ENCODE assay signal across 31 cellular contexts in genomic region chr2:33409417-33409955, GRCh38.
"Had no signal": no experiment of that assay in that cellular context is flagged by ENCODE, and none has a peak within 500 bp of the region (broad histone marks: within the 10 kb centered on the region; RNA-seq: fewer than 3 reads in every experiment).

No MANE protein-coding gene starts in this region.

- DNase-seq: activated CD4-positive, alpha-beta memory T cell treated with anti-CD3 and anti-CD28 coated beads for 36 hours; activated CD4-positive, CD25-positive, alpha-beta regulatory T cell treated with anti-CD3 and anti-CD28 coated beads, Interleukin-2, amount 50 U/mL, for 72 hours; activated CD8-positive, alpha-beta memory T cell treated with anti-CD3 and anti-CD28 coated beads, Interleukin-2, amount 50 U/mL, for 4 hours; activated gamma-delta T cell; activated naive CD4-positive, alpha-beta T cell treated with anti-CD3 and anti-CD28 coated beads, Interleukin-2, amount 50 U/mL, for 16 hours; activated T-cell treated with anti-CD3 and anti-CD28 coated beads, Interleukin-2, amount 50 U/mL, for 1 hour; amygdala; cerebellar nuclear complex; dorsolateral prefrontal cortex; effector memory CD4-positive, alpha-beta T cell; erythroblast; islet precursor cell; left cardiac atrium; left ventricle myocardium superior; nephron progenitor cell; ovary; right lobe of liver; stimulated activated CD4-positive, alpha-beta T cell treated with anti-CD3 and anti-CD28 coated beads, Interleukin-4, amount 100 ng/mL, for 24 hours; stimulated activated naive CD8-positive, alpha-beta T cell treated with anti-CD3 and anti-CD28 coated beads, Interleukin-15, amount 100 ng/mL, for 72 hours; substantia nigra; T-helper 17 cell; upper lobe of left lung had no signal

- H3K36me3 ChIP-seq: gastroesophageal sphincter, neutrophil, ovary, right lobe of liver, upper lobe of left lung, vagina had no signal

- H3K9me3 ChIP-seq: neutrophil, ovary, right lobe of liver, upper lobe of left lung, vagina had no signal

- H3K27me3 Mint-ChIP-seq: progenitor cell of endocrine pancreas; stimulated activated naive CD8-positive, alpha-beta T cell treated with anti-CD3 and anti-CD28 coated beads, Interleukin-15, amount 100 ng/mL, for 72 hours had no signal

- H3K36me3 Mint-ChIP-seq: activated CD4-positive, alpha-beta memory T cell treated with anti-CD3 and anti-CD28 coated beads for 36 hours; stimulated activated effector memory CD8-positive, alpha-beta T cell treated with anti-CD3 and anti-CD28 coated beads, Interleukin-12 subunit alpha, Interleukin-12 subunit beta, amount 100 ng/mL, for 72 hours had no signal

- H3K4me1 Mint-ChIP-seq: activated CD4-positive, alpha-beta T cell treated with anti-CD3 and anti-CD28 coated beads, Interleukin-2, amount 10 ng/mL, durations not matched to agents 24 days and 14 days; stimulated activated effector memory CD8-positive, alpha-beta T cell treated with anti-CD3 and anti-CD28 coated beads, Interleukin-12 subunit alpha, Interleukin-12 subunit beta, amount 100 ng/mL, for 72 hours; stimulated activated naive CD8-positive, alpha-beta T cell treated with anti-CD3 and anti-CD28 coated beads, Interleukin-15, amount 100 ng/mL, for 72 hours; T-helper 17 cell had no signal

- H3K4me3 ChIP-seq: coronary artery, dorsolateral prefrontal cortex, gastroesophageal sphincter, hepatocyte, ovary, right lobe of liver, skin epidermis, upper lobe of left lung, vagina had no signal

- H3K27me3 ChIP-seq: dorsolateral prefrontal cortex, gastroesophageal sphincter, hepatocyte, neutrophil, ovary, right lobe of liver, upper lobe of left lung, vagina had no signal

- H3K27ac ChIP-seq: coronary artery, dorsolateral prefrontal cortex, gastroesophageal sphincter, hepatocyte, neutrophil, ovary, right lobe of liver, skin epidermis, upper lobe of left lung, vagina had no signal

- H3K4me3 Mint-ChIP-seq: activated CD4-positive, alpha-beta memory T cell treated with anti-CD3 and anti-CD28 coated beads for 36 hours; activated CD4-positive, alpha-beta T cell treated with anti-CD3 and anti-CD28 coated beads, Interleukin-2, amount 10 ng/mL, durations not matched to agents 24 days and 14 days; nephron progenitor cell; stimulated activated effector memory CD8-positive, alpha-beta T cell treated with anti-CD3 and anti-CD28 coated beads, Interleukin-12 subunit alpha, Interleukin-12 subunit beta, amount 100 ng/mL, for 72 hours; stimulated activated naive CD8-positive, alpha-beta T cell treated with anti-CD3 and anti-CD28 coated beads, Interleukin-15, amount 100 ng/mL, for 72 hours; T-helper 17 cell had no signal

- H3K9me3 Mint-ChIP-seq: activated CD4-positive, alpha-beta T cell treated with anti-CD3 and anti-CD28 coated beads, Interleukin-2, amount 10 ng/mL, durations not matched to agents 24 days and 14 days; stimulated activated effector memory CD8-positive, alpha-beta T cell treated with anti-CD3 and anti-CD28 coated beads, Interleukin-12 subunit alpha, Interleukin-12 subunit beta, amount 100 ng/mL, for 72 hours had no signal

- H3K27ac Mint-ChIP-seq: activated CD4-positive, alpha-beta memory T cell treated with anti-CD3 and anti-CD28 coated beads for 36 hours; activated CD4-positive, alpha-beta T cell treated with anti-CD3 and anti-CD28 coated beads, Interleukin-2, amount 10 ng/mL, durations not matched to agents 24 days and 14 days; nephron progenitor cell; progenitor cell of endocrine pancreas; stimulated activated effector memory CD8-positive, alpha-beta T cell treated with anti-CD3 and anti-CD28 coated beads, Interleukin-12 subunit alpha, Interleukin-12 subunit beta, amount 100 ng/mL, for 72 hours; stimulated activated naive CD8-positive, alpha-beta T cell treated with anti-CD3 and anti-CD28 coated beads, Interleukin-15, amount 100 ng/mL, for 72 hours; T-helper 17 cell had no signal

- ATAC-seq: gastroesophageal sphincter; left cardiac atrium; left ventricle myocardium superior; right lobe of liver; stimulated activated effector memory CD8-positive, alpha-beta T cell treated with anti-CD3 and anti-CD28 coated beads, Interleukin-12 subunit alpha, Interleukin-12 subunit beta, amount 100 ng/mL, for 72 hours; stimulated activated naive CD8-positive, alpha-beta T cell treated with anti-CD3 and anti-CD28 coated beads, Interleukin-15, amount 100 ng/mL, for 72 hours; T-helper 17 cell had no signal

- H3K4me1 ChIP-seq: gastroesophageal sphincter, right lobe of liver, upper lobe of left lung, vagina had no signal
